In the genomic region with DNA sequence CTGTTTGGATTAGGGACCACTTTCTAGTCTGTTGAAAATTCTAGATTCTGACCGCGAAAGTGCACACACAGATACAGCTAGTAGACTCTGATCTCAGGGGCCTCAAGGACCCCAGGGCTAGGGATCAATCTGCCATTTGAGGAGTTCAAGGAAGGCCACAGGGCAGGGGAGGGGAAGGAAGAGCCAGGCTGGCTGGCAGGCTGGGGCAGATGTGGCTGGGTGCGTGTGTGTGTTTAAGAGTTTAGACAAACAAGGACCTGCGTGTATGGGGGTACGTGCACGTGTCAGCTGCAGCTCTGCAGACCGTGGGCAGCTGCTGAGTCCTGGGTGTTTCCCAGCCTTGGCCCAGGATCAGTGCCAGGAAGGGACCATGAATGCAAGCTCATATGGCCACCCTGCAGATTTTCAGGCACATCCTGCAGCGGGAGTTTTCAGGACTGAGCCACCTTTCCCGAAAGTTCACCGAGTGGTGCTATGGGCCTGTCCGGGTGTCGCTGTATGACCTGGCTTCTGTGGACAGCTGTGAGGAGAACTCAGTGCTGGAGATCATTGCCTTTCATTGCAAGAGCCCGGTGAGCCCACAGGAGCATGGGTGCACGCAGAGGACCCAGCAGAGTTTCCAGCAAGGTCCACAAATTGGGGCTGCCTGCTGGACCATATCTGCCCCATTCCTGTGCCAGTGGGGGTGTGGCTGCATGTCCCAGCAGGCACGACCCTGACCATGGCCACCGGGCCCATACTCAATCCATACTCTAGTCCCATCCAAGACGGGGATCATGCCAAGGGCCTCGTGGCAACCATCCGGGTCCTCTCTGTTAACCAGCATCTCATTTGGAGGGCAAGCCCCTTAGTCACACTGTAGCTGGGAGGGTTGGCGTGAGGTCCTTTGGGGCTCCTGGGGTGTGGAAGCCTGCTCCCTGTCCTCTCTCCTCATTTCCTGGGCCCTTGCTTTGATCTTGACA, we compare ENCODE assay signal across 1 cellular context.
A peak's percentile ranks its signal among the peaks of the same experiment; 100 is the strongest.
TF ChIP-seq lines count a peak whose summit lies in the region.

No MANE protein-coding gene starts in this region.

TF ChIP-seq in HepG2, 621 proteins besides CTCF, POLR2A, EP300 and RAD21 (continued from another document and continues in another):
- peak; percentile 79 for TF ChIP-seq KDM6A (CRISPR knock-in tag; IDR thresholded peaks at IDR 0.05; ENCODE audit: low read depth)
- TF ChIP-seq RFX5 (IDR thresholded peaks at IDR 0.05; ENCODE audit: low read depth, low read length): no peak
- TF ChIP-seq WIZ (CRISPR knock-in tag; IDR thresholded peaks at IDR 0.05): no peak
- no peak for TF ChIP-seq REXO4 (CRISPR knock-in tag; IDR thresholded peaks at IDR 0.05; ENCODE audit: borderline replicate concordance)
- TF ChIP-seq, protein P1, sequence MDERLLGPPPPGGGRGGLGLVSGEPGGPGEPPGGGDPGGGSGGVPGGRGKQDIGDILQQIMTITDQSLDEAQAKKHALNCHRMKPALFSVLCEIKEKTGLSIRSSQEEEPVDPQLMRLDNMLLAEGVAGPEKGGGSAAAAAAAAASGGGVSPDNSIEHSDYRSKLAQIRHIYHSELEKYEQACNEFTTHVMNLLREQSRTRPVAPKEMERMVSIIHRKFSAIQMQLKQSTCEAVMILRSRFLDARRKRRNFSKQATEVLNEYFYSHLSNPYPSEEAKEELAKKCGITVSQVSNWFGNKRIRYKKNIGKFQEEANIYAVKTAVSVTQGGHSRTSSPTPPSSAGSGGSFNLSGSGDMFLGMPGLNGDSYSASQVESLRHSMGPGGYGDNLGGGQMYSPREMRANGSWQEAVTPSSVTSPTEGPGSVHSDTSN (CRISPR knock-in tag; IDR thresholded peaks at IDR 0.05): no peak
- TF ChIP-seq NR2F6 (IDR thresholded peaks at IDR 0.05): peak; percentile 49; the same call in 1 of the 2 replicates
- TF ChIP-seq NR2F6 (CRISPR knock-in tag; IDR thresholded peaks at IDR 0.05): peak; percentile 26; the same call in 1 of the 2 replicates
- TF ChIP-seq NBN (conservative IDR thresholded peaks at IDR 0.05): no peak
- TF ChIP-seq ZNF468 (CRISPR knock-in tag; IDR thresholded peaks at IDR 0.05): no peak
- no peak; the same call in 1 of the 2 replicates for TF ChIP-seq ZNF350 (CRISPR knock-in tag; IDR thresholded peaks at IDR 0.05; ENCODE audit: borderline replicate concordance, low read depth)
- peak; percentile 88 for TF ChIP-seq RARA (CRISPR knock-in tag; IDR thresholded peaks at IDR 0.05)
- TF ChIP-seq ZNF703 (CRISPR knock-in tag; IDR thresholded peaks at IDR 0.05; ENCODE audit: borderline replicate concordance): peak; percentile 30; the same call in 1 of the 2 replicates
- TF ChIP-seq TBX2 (CRISPR knock-in tag; IDR thresholded peaks at IDR 0.05; ENCODE audit: borderline replicate concordance): peak; percentile 73
- no peak for TF ChIP-seq ZNF253 (CRISPR knock-in tag; IDR thresholded peaks at IDR 0.05; ENCODE audit: borderline replicate concordance)
- no peak for TF ChIP-seq ZNF234 (CRISPR knock-in tag; conservative IDR thresholded peaks at IDR 0.05)
- no peak for TF ChIP-seq ZNF558 (CRISPR knock-in tag; IDR thresholded peaks at IDR 0.05; ENCODE audit: borderline replicate concordance)
- no peak for TF ChIP-seq GLI4 (CRISPR knock-in tag; IDR thresholded peaks at IDR 0.05; ENCODE audit: borderline replicate concordance)
- TF ChIP-seq JDP2 (CRISPR knock-in tag; IDR thresholded peaks at IDR 0.05; ENCODE audit: borderline replicate concordance): no peak
- TF ChIP-seq HDAC1 (CRISPR knock-in tag; IDR thresholded peaks at IDR 0.05): peak; percentile 84
- 0 out of 2 replicates have a peak, but pooled peaks have one; percentile 32 for TF ChIP-seq ZNF232 (CRISPR knock-in tag; IDR thresholded peaks at IDR 0.05; ENCODE audit: borderline replicate concordance)
- no peak for TF ChIP-seq U2AF1 (optimal IDR thresholded peaks at IDR 0.05; ENCODE audit: low read depth, low read length)
- no peak for TF ChIP-seq SP5 (CRISPR knock-in tag; IDR thresholded peaks at IDR 0.05; ENCODE audit: borderline replicate concordance, low read depth)
- TF ChIP-seq ZNF3 (CRISPR knock-in tag; IDR thresholded peaks at IDR 0.05): no peak
- no peak for TF ChIP-seq PPARG (CRISPR knock-in tag; conservative IDR thresholded peaks at IDR 0.05)
- TF ChIP-seq ZNF724P (CRISPR knock-in tag; IDR thresholded peaks at IDR 0.05; ENCODE audit: borderline replicate concordance): 0 out of 2 replicates have a peak, but pooled peaks have one; percentile 19
- TF ChIP-seq, protein P2, sequence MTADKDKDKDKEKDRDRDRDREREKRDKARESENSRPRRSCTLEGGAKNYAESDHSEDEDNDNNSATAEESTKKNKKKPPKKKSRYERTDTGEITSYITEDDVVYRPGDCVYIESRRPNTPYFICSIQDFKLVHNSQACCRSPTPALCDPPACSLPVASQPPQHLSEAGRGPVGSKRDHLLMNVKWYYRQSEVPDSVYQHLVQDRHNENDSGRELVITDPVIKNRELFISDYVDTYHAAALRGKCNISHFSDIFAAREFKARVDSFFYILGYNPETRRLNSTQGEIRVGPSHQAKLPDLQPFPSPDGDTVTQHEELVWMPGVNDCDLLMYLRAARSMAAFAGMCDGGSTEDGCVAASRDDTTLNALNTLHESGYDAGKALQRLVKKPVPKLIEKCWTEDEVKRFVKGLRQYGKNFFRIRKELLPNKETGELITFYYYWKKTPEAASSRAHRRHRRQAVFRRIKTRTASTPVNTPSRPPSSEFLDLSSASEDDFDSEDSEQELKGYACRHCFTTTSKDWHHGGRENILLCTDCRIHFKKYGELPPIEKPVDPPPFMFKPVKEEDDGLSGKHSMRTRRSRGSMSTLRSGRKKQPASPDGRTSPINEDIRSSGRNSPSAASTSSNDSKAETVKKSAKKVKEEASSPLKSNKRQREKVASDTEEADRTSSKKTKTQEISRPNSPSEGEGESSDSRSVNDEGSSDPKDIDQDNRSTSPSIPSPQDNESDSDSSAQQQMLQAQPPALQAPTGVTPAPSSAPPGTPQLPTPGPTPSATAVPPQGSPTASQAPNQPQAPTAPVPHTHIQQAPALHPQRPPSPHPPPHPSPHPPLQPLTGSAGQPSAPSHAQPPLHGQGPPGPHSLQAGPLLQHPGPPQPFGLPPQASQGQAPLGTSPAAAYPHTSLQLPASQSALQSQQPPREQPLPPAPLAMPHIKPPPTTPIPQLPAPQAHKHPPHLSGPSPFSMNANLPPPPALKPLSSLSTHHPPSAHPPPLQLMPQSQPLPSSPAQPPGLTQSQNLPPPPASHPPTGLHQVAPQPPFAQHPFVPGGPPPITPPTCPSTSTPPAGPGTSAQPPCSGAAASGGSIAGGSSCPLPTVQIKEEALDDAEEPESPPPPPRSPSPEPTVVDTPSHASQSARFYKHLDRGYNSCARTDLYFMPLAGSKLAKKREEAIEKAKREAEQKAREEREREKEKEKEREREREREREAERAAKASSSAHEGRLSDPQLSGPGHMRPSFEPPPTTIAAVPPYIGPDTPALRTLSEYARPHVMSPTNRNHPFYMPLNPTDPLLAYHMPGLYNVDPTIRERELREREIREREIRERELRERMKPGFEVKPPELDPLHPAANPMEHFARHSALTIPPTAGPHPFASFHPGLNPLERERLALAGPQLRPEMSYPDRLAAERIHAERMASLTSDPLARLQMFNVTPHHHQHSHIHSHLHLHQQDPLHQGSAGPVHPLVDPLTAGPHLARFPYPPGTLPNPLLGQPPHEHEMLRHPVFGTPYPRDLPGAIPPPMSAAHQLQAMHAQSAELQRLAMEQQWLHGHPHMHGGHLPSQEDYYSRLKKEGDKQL (CRISPR knock-in tag; IDR thresholded peaks at IDR 0.05; ENCODE audit: low read depth): 0 out of 2 replicates have a peak, but pooled peaks have one; percentile 15
- TF ChIP-seq ESRRA (CRISPR knock-in tag; IDR thresholded peaks at IDR 0.05; ENCODE audit: low read depth): no peak
- peak; percentile 100 for TF ChIP-seq ZSCAN25 (CRISPR knock-in tag; IDR thresholded peaks at IDR 0.05)
- no peak for TF ChIP-seq ZFP90 (CRISPR knock-in tag; IDR thresholded peaks at IDR 0.05; ENCODE audit: borderline replicate concordance)
- TF ChIP-seq, protein P3, sequence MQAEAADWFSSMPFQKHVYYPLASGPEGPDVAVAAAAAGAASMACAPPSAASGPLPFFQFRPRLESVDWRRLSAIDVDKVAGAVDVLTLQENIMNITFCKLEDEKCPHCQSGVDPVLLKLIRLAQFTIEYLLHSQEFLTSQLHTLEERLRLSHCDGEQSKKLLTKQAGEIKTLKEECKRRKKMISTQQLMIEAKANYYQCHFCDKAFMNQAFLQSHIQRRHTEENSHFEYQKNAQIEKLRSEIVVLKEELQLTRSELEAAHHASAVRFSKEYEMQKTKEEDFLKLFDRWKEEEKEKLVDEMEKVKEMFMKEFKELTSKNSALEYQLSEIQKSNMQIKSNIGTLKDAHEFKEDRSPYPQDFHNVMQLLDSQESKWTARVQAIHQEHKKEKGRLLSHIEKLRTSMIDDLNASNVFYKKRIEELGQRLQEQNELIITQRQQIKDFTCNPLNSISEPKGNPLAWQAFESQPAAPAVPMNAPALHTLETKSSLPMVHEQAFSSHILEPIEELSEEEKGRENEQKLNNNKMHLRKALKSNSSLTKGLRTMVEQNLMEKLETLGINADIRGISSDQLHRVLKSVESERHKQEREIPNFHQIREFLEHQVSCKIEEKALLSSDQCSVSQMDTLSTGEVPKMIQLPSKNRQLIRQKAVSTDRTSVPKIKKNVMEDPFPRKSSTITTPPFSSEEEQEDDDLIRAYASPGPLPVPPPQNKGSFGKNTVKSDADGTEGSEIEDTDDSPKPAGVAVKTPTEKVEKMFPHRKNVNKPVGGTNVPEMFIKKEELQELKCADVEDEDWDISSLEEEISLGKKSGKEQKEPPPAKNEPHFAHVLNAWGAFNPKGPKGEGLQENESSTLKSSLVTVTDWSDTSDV (CRISPR knock-in tag; IDR thresholded peaks at IDR 0.05): no peak
- no peak for TF ChIP-seq HNRNPK (IDR thresholded peaks at IDR 0.05; ENCODE audit: low read depth, low read length, poor library complexity, severe bottlenecking)
- TF ChIP-seq YEATS4 (CRISPR knock-in tag; IDR thresholded peaks at IDR 0.05; ENCODE audit: borderline replicate concordance): peak; percentile 69; the same call in 1 of the 2 replicates
- 0 out of 2 replicates have a peak, but pooled peaks have one; percentile 18 for TF ChIP-seq ARHGAP35 (CRISPR knock-in tag; IDR thresholded peaks at IDR 0.05; ENCODE audit: borderline replicate concordance)
- TF ChIP-seq GFI1 (CRISPR knock-in tag; IDR thresholded peaks at IDR 0.05; ENCODE audit: borderline replicate concordance): no peak
- TF ChIP-seq TBP (CRISPR knock-in tag; IDR thresholded peaks at IDR 0.05): no peak
- TF ChIP-seq EED (CRISPR knock-in tag; IDR thresholded peaks at IDR 0.05): no peak
- peak; percentile 80; the same call in 1 of the 2 replicates for TF ChIP-seq ZNF788 (CRISPR knock-in tag; IDR thresholded peaks at IDR 0.05; ENCODE audit: borderline replicate concordance)
- TF ChIP-seq ZSCAN21 (CRISPR knock-in tag; IDR thresholded peaks at IDR 0.05; ENCODE audit: borderline replicate concordance): peak; percentile 66
- TF ChIP-seq DNMT3B (CRISPR knock-in tag; conservative IDR thresholded peaks at IDR 0.05): no peak
- TF ChIP-seq, protein P4, sequence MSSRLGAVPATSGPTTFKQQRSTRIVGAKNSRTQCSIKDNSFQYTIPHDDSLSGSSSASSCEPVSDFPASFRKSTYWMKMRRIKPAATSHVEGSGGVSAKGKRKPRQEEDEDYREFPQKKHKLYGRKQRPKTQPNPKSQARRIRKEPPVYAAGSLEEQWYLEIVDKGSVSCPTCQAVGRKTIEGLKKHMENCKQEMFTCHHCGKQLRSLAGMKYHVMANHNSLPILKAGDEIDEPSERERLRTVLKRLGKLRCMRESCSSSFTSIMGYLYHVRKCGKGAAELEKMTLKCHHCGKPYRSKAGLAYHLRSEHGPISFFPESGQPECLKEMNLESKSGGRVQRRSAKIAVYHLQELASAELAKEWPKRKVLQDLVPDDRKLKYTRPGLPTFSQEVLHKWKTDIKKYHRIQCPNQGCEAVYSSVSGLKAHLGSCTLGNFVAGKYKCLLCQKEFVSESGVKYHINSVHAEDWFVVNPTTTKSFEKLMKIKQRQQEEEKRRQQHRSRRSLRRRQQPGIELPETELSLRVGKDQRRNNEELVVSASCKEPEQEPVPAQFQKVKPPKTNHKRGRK (CRISPR knock-in tag; IDR thresholded peaks at IDR 0.05): no peak
- peak; percentile 24; the same call in 1 of the 2 replicates for TF ChIP-seq NR2C2 (CRISPR knock-in tag; IDR thresholded peaks at IDR 0.05; ENCODE audit: borderline replicate concordance)
- TF ChIP-seq, protein P5, sequence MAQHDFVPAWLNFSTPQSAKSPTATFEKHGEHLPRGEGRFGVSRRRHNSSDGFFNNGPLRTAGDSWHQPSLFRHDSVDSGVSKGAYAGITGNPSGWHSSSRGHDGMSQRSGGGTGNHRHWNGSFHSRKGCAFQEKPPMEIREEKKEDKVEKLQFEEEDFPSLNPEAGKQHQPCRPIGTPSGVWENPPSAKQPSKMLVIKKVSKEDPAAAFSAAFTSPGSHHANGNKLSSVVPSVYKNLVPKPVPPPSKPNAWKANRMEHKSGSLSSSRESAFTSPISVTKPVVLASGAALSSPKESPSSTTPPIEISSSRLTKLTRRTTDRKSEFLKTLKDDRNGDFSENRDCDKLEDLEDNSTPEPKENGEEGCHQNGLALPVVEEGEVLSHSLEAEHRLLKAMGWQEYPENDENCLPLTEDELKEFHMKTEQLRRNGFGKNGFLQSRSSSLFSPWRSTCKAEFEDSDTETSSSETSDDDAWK (CRISPR knock-in tag; IDR thresholded peaks at IDR 0.05): no peak
- TF ChIP-seq, protein P6, sequence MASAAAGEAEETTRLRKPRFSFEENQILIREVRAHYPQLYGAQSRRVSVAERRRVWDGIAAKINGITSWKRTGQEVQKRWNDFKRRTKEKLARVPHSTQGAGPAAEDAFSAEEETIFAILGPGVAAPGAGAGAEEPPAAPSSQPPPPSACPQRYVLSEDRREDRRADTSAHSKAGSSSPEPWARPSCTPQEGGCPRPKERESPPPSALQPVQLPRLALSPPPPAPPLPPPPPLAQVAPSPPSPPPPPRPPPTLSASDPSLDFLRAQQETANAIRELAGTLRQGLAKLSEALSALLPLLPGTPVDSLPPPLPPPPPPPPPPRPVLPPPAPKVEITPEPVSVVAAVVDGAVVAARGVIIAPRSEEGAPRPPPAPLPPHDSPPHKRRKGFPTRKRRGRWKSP (CRISPR knock-in tag; IDR thresholded peaks at IDR 0.05): peak; percentile 23; the same call in 1 of the 2 replicates
- no peak for TF ChIP-seq SMARCE1 (IDR thresholded peaks at IDR 0.05; ENCODE audit: borderline replicate concordance)
- TF ChIP-seq MBD4 (IDR thresholded peaks at IDR 0.05; ENCODE audit: borderline replicate concordance, low read length): no peak
- TF ChIP-seq, protein P7, sequence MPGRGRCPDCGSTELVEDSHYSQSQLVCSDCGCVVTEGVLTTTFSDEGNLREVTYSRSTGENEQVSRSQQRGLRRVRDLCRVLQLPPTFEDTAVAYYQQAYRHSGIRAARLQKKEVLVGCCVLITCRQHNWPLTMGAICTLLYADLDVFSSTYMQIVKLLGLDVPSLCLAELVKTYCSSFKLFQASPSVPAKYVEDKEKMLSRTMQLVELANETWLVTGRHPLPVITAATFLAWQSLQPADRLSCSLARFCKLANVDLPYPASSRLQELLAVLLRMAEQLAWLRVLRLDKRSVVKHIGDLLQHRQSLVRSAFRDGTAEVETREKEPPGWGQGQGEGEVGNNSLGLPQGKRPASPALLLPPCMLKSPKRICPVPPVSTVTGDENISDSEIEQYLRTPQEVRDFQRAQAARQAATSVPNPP (CRISPR knock-in tag; IDR thresholded peaks at IDR 0.05): no peak
- TF ChIP-seq, protein P8, sequence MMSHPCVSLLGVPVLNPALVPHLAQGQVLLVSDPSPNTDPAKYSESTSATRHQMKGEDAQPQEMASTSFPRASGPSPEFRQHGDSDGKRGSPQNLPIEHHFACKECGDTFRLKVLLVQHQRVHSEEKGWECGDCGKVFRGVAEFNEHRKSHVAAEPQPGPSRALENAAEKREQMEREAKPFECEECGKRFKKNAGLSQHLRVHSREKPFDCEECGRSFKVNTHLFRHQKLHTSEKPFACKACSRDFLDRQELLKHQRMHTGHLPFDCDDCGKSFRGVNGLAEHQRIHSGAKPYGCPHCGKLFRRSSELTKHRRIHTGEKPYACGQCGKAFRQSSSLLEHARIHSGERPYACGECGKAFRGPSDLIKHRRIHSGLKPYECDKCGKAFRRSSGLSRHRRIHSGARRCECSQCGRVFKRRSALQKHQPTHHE (CRISPR knock-in tag; IDR thresholded peaks at IDR 0.05; ENCODE audit: borderline replicate concordance): no peak
